In the genomic region with DNA sequence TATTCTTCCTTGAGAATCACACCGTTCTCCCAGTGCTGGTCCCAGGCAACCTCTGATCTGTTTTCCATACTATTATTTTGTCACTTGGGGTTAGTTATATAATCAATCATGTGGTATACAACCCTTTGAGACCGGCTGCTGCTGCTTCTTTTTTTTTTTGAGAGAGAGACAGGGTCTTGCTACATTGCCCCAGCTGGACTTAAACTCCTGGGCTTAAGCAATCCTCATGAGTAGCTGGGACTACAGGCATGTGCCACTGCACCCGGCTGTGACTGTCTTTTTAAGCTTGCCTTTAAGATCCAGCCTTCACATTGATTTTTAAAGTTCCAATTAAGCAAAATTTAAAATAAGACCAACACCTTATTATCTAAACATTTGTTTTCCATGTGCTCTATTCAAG, we compare ENCODE assay signal across 33 cellular contexts.
"Had no signal": no experiment of that assay in that cellular context is flagged by ENCODE, and none has a peak within 500 bp of the region (broad histone marks: within the 10 kb centered on the region; RNA-seq: fewer than 3 reads in every experiment).

No MANE protein-coding gene starts in this region.

- H3K9me3 ChIP-seq: adrenal gland, ascending aorta, body of pancreas, breast epithelium had no signal

- DNase-seq: activated effector memory CD4-positive, alpha-beta T cell treated with anti-CD3 and anti-CD28 coated beads, Interleukin-2, amount 50 U/mL, for 16 hours; activated effector memory CD4-positive, alpha-beta T cell treated with Interleukin-2 at 50 U/mL for 16 hours; activated gamma-delta T cell; activated gamma-delta T cell treated with Interleukin-2 at 50 U/mL for 16 hours; activated naive CD4-positive, alpha-beta T cell; activated naive CD4-positive, alpha-beta T cell treated with anti-CD3 and anti-CD28 coated beads for 36 hours; activated naive CD4-positive, alpha-beta T cell treated with anti-CD3 and anti-CD28 coated beads, Interleukin-2, amount 10 ng/mL, durations not matched to agents 7 days and 5 days; activated naive CD4-positive, alpha-beta T cell treated with anti-CD3 and anti-CD28 coated beads, Interleukin-2, amount 50 U/mL, for 16 hours; activated naive CD4-positive, alpha-beta T cell treated with Interleukin-2 at 50 U/mL for 16 hours; activated naive CD8-positive, alpha-beta T cell treated with anti-CD3 and anti-CD28 coated beads for 36 hours; activated naive CD8-positive, alpha-beta T cell treated with anti-CD3 and anti-CD28 coated beads, Interleukin-2, amount 10 ng/mL, durations not matched to agents 7 days and 5 days; activated naive CD8-positive, alpha-beta T cell treated with anti-CD3 and anti-CD28 coated beads, Interleukin-2, amount 50 U/mL, for 24 hours; activated T-cell treated with anti-CD3 and anti-CD28 coated beads, Interleukin-2, amount 50 U/mL, for 1 hour; activated T-cell treated with anti-CD3 and anti-CD28 coated beads, Interleukin-2, amount 50 U/mL, for 24 hours; activated T-cell treated with anti-CD3 and anti-CD28 coated beads, Interleukin-2, amount 50 U/mL, for 4 hours; activated T-cell treated with anti-CD3 and anti-CD28 coated beads, Interleukin-2, amount 50 U/mL, for 48 hours; activated T-cell treated with anti-CD3 and anti-CD28 coated beads, Interleukin-2, amount 50 U/mL, for 72 hours; adrenal gland; amniotic stem cell; amygdala; aorta; body of pancreas; brain microvascular endothelial cell; caudate nucleus; central memory CD4-positive, alpha-beta T cell; cerebellar nuclear complex had no signal

- H3K27ac ChIP-seq: adrenal gland, ascending aorta, body of pancreas, brain microvascular endothelial cell, breast epithelium, cardiac muscle cell had no signal

- H3K36me3 ChIP-seq: adrenal gland, ascending aorta, brain microvascular endothelial cell, breast epithelium, cardiac muscle cell had no signal

- ATAC-seq: activated naive CD4-positive, alpha-beta T cell treated with anti-CD3 and anti-CD28 coated beads, Interleukin-2, amount 50 U/mL, for 72 hours; activated naive CD8-positive, alpha-beta T cell treated with anti-CD3 and anti-CD28 coated beads, Interleukin-2, amount 50 U/mL, for 24 hours; activated T-cell treated with anti-CD3 and anti-CD28 coated beads, Interleukin-2, amount 50 U/mL, for 4 hours; activated T-cell treated with anti-CD3 and anti-CD28 coated beads, Interleukin-2, amount 50 U/mL, for 72 hours; activated T-helper 17 cell treated with anti-CD3 and anti-CD28 coated beads, Interleukin-2, amount 50 U/mL, for 72 hours; body of pancreas had no signal

- FAIRE-seq: astrocyte, bronchial epithelial cell had no signal

- H3K4me3 ChIP-seq: adrenal gland, ascending aorta, body of pancreas, breast epithelium, cardiac muscle cell had no signal

- H3K4me1 ChIP-seq: adrenal gland, ascending aorta, body of pancreas, breast epithelium had no signal

- H3K27me3 ChIP-seq: ascending aorta, body of pancreas, brain microvascular endothelial cell, breast epithelium, cardiac muscle cell had no signal
